In the genomic region with DNA sequence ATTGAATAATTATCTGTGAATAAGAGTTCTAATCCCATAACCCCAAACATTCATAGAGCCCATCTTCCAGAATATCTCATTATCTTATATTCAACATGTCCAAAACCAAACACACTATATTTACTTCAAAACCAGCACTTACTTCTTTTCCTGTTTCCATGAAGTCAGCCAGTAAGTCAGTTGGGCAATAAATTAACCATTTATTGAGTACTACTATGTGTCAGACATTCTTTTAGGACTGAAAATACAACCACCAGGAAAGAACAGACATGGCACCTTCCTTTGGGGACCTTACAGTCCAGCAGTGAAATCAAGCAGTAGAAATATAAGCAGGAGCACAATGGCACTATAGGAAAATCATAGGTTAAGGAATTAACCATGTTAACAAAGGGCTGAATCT, we compare ENCODE assay signal across 19 cellular contexts. TPM values are rescaled to one million over a fixed set of nuclear protein-coding genes. Genes with fewer than 3 reads are reported as not detected.
A peak's percentile ranks its signal among the peaks of the same experiment; 100 is the strongest.
DNase-seq lines count a peak whose midpoint lies in the region; ATAC-seq, FAIRE-seq and TF ChIP-seq lines count a peak whose summit lies in the region.
"Had no signal": no experiment of that assay in that cellular context is flagged by ENCODE, and none has a peak within 500 bp of the region (broad histone marks: within the 10 kb centered on the region; RNA-seq: fewer than 3 reads in every experiment).

No MANE protein-coding gene starts in this region.

- no peak for ATAC-seq in stimulated activated naive CD8-positive, alpha-beta T cell treated with anti-CD3 and anti-CD28 coated beads, Interleukin-15, amount 100 ng/mL, for 72 hours

- no peak overlapping the region for H3K27ac Mint-ChIP-seq in stimulated activated naive CD8-positive, alpha-beta T cell treated with anti-CD3 and anti-CD28 coated beads, Interleukin-15, amount 100 ng/mL, for 72 hours
- H3K27ac Mint-ChIP-seq in neural progenitor cell, result no peak overlapping the region
- H3K27ac Mint-ChIP-seq: B cell; CD4-positive, alpha-beta T cell; HFFc6 had no signal

- no peaks in the 10 kb centered on the region for H3K9me3 ChIP-seq in neural progenitor cell (ENCODE audit: low read depth)
- H3K9me3 ChIP-seq: HAP-1 had no signal

- no peaks in the 10 kb centered on the region for H4K20me1 ChIP-seq in neural progenitor cell (ENCODE audit: low read depth)

- H3K27me3 ChIP-seq in neural progenitor cell, result no peaks in the 10 kb centered on the region

- H3F3A ChIP-seq in neural progenitor cell (ENCODE audit: low read depth), result no peaks in the 10 kb centered on the region

- no peaks in the 10 kb centered on the region for H3K36me3 ChIP-seq in neural progenitor cell
- H3K36me3 ChIP-seq: HAP-1 had no signal

- H3K4me3 ChIP-seq in neural progenitor cell, result no peak overlapping the region
- H3K4me3 ChIP-seq in coronary artery, result no peak overlapping the region
- H3K4me3 ChIP-seq: HAP-1 had no signal

- H3K36me3 Mint-ChIP-seq in neural progenitor cell, result no peaks in the 10 kb centered on the region

- H3K27ac ChIP-seq in neural progenitor cell (no peak overlapping the region), coronary artery (no peak overlapping the region)

- no peak for TF ChIP-seq CTCF in neural progenitor cell (IDR thresholded peaks at IDR 0.05)
- TF ChIP-seq CTCF in coronary artery (IDR thresholded peaks at IDR 0.05), result no peak

- no peak overlapping the region for H3K4me2 ChIP-seq in neural progenitor cell

- DNase-seq in NOMO-1 treated with DMSO at 0.1 percent for 48 hours (lab: John Stamatoyannopoulos, UW; ENCODE audit: unreplicated experiment) (peak; percentile 29), NOMO-1 treated with dmso at 0.1 percent for 144 hours (lab: John Stamatoyannopoulos, UW; ENCODE audit: unreplicated experiment) (no peak), MV-4-11 (lab: John Stamatoyannopoulos, UW) (peak; percentile 52), iris pigment epithelial cell (ENCODE audit: low read depth) (peak; percentile 25), urothelium cell line (ENCODE audit: low spot score) (no peak), neural progenitor cell (ENCODE audit: low spot score) (no peak), coronary artery (ENCODE audit: low spot score) (no peak)
- no peak for DNase-seq in stimulated activated naive CD8-positive, alpha-beta T cell treated with anti-CD3 and anti-CD28 coated beads, Interleukin-15, amount 100 ng/mL, for 72 hours
- DNase-seq: ACHN; C1 segment of cervical spinal cord; Calu3; CD4-positive, alpha-beta T cell; DMS 273 treated with DMSO at 0.1 percent for 48 hours; GOT3; HFFc6 had no signal

- no peaks in the 10 kb centered on the region for H3K4me1 Mint-ChIP-seq in stimulated activated naive CD8-positive, alpha-beta T cell treated with anti-CD3 and anti-CD28 coated beads, Interleukin-15, amount 100 ng/mL, for 72 hours
- H3K4me1 Mint-ChIP-seq in neural progenitor cell, result peaks cover 11% of the 10 kb centered on the region
- H3K4me1 Mint-ChIP-seq: B cell had no signal

- H3K79me2 ChIP-seq in neural progenitor cell (ENCODE audit: low read depth), result no peaks in the 10 kb centered on the region

- no peaks in the 10 kb centered on the region for H3K9me3 Mint-ChIP-seq in stimulated activated naive CD8-positive, alpha-beta T cell treated with anti-CD3 and anti-CD28 coated beads, Interleukin-15, amount 100 ng/mL, for 72 hours
- H3K9me3 Mint-ChIP-seq in neural progenitor cell, result no peaks in the 10 kb centered on the region
- H3K9me3 Mint-ChIP-seq: CD4-positive, alpha-beta T cell; HFFc6 had no signal

- H3K27me3 Mint-ChIP-seq in stimulated activated naive CD8-positive, alpha-beta T cell treated with anti-CD3 and anti-CD28 coated beads, Interleukin-15, amount 100 ng/mL, for 72 hours, result no peaks in the 10 kb centered on the region
- no peaks in the 10 kb centered on the region for H3K27me3 Mint-ChIP-seq in neural progenitor cell (ENCODE audit: insufficient read depth, low read depth)
- H3K27me3 Mint-ChIP-seq: CD4-positive, alpha-beta T cell had no signal

- no peaks in the 10 kb centered on the region for H3K4me1 ChIP-seq in neural progenitor cell
- H3K4me1 ChIP-seq: HAP-1 had no signal

- H3K4me3 Mint-ChIP-seq in stimulated activated naive CD8-positive, alpha-beta T cell treated with anti-CD3 and anti-CD28 coated beads, Interleukin-15, amount 100 ng/mL, for 72 hours, result no peak overlapping the region
- no peak overlapping the region for H3K4me3 Mint-ChIP-seq in neural progenitor cell
- H3K4me3 Mint-ChIP-seq: B cell; CD4-positive, alpha-beta T cell; HFFc6 had no signal

- H2AFZ ChIP-seq in neural progenitor cell (replicated peaks), result no peak overlapping the region

- H3K9ac ChIP-seq in neural progenitor cell, result no peak overlapping the region

- peak; percentile 32 for FAIRE-seq in urothelium cell line (lab: Jason Lieb, UNC)
- FAIRE-seq: G401.6, GM12891 had no signal

RNA-seq across cellular contexts. Expression of a gene that starts 8.8 kb away (rescaled TPM):
- 1.5 and 1.8 TPM in 2 replicates for total RNA-seq in neural progenitor cell (ENCODE audit: low replicate concordance)
- total RNA-seq: B cell, Calu3 had no signal

Comparison
In these comparisons a context has a peak if more than half of its experiments do, and no peak if none do; other contexts are left out.
1. DNase-seq: peak in NOMO-1 treated with DMSO at 0.1 percent for 48 hours (single experiment), MV-4-11 (single experiment) and iris pigment epithelial cell (single experiment); none in NOMO-1 treated with dmso at 0.1 percent for 144 hours (single experiment), urothelium cell line (single experiment), stimulated activated naive CD8-positive, alpha-beta T cell treated with anti-CD3 and anti-CD28 coated beads, Interleukin-15, amount 100 ng/mL, for 72 hours (0 of 2), neural progenitor cell (single experiment) and coronary artery (single experiment).